10 cellular contexts compared by ENCODE assay signal in the genomic region with DNA sequence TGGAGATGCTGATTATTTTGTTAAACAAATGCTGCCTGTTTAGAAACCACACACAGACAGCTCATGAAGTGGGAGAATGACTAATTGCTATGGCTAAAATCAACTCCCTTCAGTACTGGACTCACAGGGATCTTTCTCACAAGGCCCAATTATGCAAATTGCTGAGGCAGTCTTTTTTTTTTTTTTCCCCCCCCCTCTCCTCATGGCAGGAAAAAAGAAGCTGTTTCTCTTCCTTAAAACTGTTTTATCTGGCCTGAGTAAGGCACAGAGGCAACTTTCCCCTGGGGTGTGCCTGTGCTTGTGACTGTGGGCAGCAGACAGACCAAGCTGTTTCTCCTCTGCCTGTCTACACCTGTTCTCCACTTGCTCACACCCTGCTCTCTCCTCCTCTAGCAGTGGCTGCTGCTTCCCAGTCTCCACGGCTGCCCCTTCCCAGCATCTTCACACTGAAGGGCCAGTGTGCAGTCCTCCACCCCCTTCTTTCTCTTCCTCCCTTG.
A peak's percentile ranks its signal among the peaks of the same experiment; 100 is the strongest.
DNase-seq lines count a peak whose midpoint lies in the region; ATAC-seq and TF ChIP-seq lines count a peak whose summit lies in the region.
"Had no signal": no experiment of that assay in that cellular context is flagged by ENCODE, and none has a peak within 500 bp of the region (broad histone marks: within the 10 kb centered on the region; RNA-seq: fewer than 3 reads in every experiment).

No MANE protein-coding gene starts in this region.

- H3K27me3 ChIP-seq in neural progenitor cell, result no peaks in the 10 kb centered on the region

- H3K36me3 ChIP-seq in neural progenitor cell, result no peaks in the 10 kb centered on the region

- H3K27me3 Mint-ChIP-seq in activated CD4-positive, alpha-beta memory T cell treated with anti-CD3 and anti-CD28 coated beads, Interleukin-2, amount 10 ng/mL, durations not matched to agents 7 days and 5 days, result peaks cover 41% of the 10 kb centered on the region
- H3K27me3 Mint-ChIP-seq in activated CD4-positive, alpha-beta memory T cell treated with anti-CD3 and anti-CD28 coated beads for 36 hours, result peaks cover 39% of the 10 kb centered on the region
- no peaks in the 10 kb centered on the region for H3K27me3 Mint-ChIP-seq in brain
- H3K27me3 Mint-ChIP-seq in neural progenitor cell (ENCODE audit: insufficient read depth, low read depth), result peaks cover 6% of the 10 kb centered on the region

- H3F3A ChIP-seq in neural progenitor cell (ENCODE audit: low read depth), result no peaks in the 10 kb centered on the region

- no peak overlapping the region for H3K27ac ChIP-seq in neural progenitor cell
- H3K27ac ChIP-seq: VCaP had no signal

- peaks cover 20% of the 10 kb centered on the region for H3K4me1 ChIP-seq in neural progenitor cell

- peaks cover 2% of the 10 kb centered on the region for H3K9me3 Mint-ChIP-seq in activated CD4-positive, alpha-beta memory T cell treated with anti-CD3 and anti-CD28 coated beads, Interleukin-2, amount 10 ng/mL, durations not matched to agents 7 days and 5 days
- H3K9me3 Mint-ChIP-seq in activated CD4-positive, alpha-beta memory T cell treated with anti-CD3 and anti-CD28 coated beads for 36 hours, result no peaks in the 10 kb centered on the region
- H3K9me3 Mint-ChIP-seq in brain (peaks cover 0 to 6% (median 0%) of the 10 kb centered on the region in 5 experiments), neural progenitor cell (no peaks in the 10 kb centered on the region)
- H3K9me3 Mint-ChIP-seq: nephron had no signal

- POLR2A ChIA-PET in activated CD4-positive, alpha-beta memory T cell treated with anti-CD3 and anti-CD28 coated beads, Interleukin-2, amount 10 ng/mL, durations not matched to agents 7 days and 5 days (lab: Charles Lee), result interaction anchor here (1.2 to 6.0 kb wide), 3 partner anchors 107 to 161 kb away, joined by 3 to 48 read pairs (median 16); partner anchors contain the start of gene IL6
- POLR2A ChIA-PET in activated CD4-positive, alpha-beta memory T cell treated with anti-CD3 and anti-CD28 coated beads for 36 hours (lab: Charles Lee), result interaction anchor here (0.6 to 0.7 kb wide), 3 partner anchors 75 to 510 kb away, joined by 4 read pairs; no protein-coding TSS in a partner anchor

- TF ChIP-seq CTCF in brain (conservative IDR thresholded peaks at IDR 0.05) (no peak), neural progenitor cell (IDR thresholded peaks at IDR 0.05) (no peak)

- H3K4me1 Mint-ChIP-seq in activated CD4-positive, alpha-beta memory T cell treated with anti-CD3 and anti-CD28 coated beads, Interleukin-2, amount 10 ng/mL, durations not matched to agents 7 days and 5 days, result peaks cover 54% of the 10 kb centered on the region
- peaks cover 51% of the 10 kb centered on the region for H3K4me1 Mint-ChIP-seq in activated CD4-positive, alpha-beta memory T cell treated with anti-CD3 and anti-CD28 coated beads for 36 hours (ENCODE audit: low read depth)
- H3K4me1 Mint-ChIP-seq in brain (peaks cover 60% of the 10 kb centered on the region), neural progenitor cell (peaks cover 29% of the 10 kb centered on the region)

- peak overlapping the region; percentile 64 for H3K27ac Mint-ChIP-seq in activated CD4-positive, alpha-beta memory T cell treated with anti-CD3 and anti-CD28 coated beads, Interleukin-2, amount 10 ng/mL, durations not matched to agents 7 days and 5 days
- no peak overlapping the region for H3K27ac Mint-ChIP-seq in activated CD4-positive, alpha-beta memory T cell treated with anti-CD3 and anti-CD28 coated beads for 36 hours
- H3K27ac Mint-ChIP-seq in brain (peak overlapping the region in 3 of 5 experiments; percentile 35 to 87 (median 87)), neural progenitor cell (peak overlapping the region; percentile 29)

- CTCF ChIA-PET in activated CD4-positive, alpha-beta memory T cell treated with anti-CD3 and anti-CD28 coated beads, Interleukin-2, amount 10 ng/mL, durations not matched to agents 7 days and 5 days (lab: Charles Lee), result interaction anchor here (0.7 to 11.7 kb wide), 4 partner anchors 62 to 218 kb away, joined by 3 to 379 read pairs (median 106); partner anchors contain the start of gene IL6
- CTCF ChIA-PET in activated CD4-positive, alpha-beta memory T cell treated with anti-CD3 and anti-CD28 coated beads for 36 hours (lab: Charles Lee), result interaction anchor here (0.6 to 14.0 kb wide), 4 partner anchors 85 to 218 kb away, joined by 4 to 540 read pairs (median 79); partner anchors contain the start of gene IL6

- H3K4me3 Mint-ChIP-seq in activated CD4-positive, alpha-beta memory T cell treated with anti-CD3 and anti-CD28 coated beads, Interleukin-2, amount 10 ng/mL, durations not matched to agents 7 days and 5 days, result peak overlapping the region; percentile 37
- H3K4me3 Mint-ChIP-seq in activated CD4-positive, alpha-beta memory T cell treated with anti-CD3 and anti-CD28 coated beads for 36 hours, result no peak overlapping the region
- H3K4me3 Mint-ChIP-seq in brain, result peak overlapping the region in 1 of 5 experiments; percentile 12
- H3K4me3 Mint-ChIP-seq in neural progenitor cell, result no peak overlapping the region

- no peak for ATAC-seq in GM21737 (IDR thresholded peaks at IDR 0.05; ENCODE audit: unreplicated experiment)

- no peak overlapping the region for H3K4me3 ChIP-seq in neural progenitor cell

- no peaks in the 10 kb centered on the region for H3K9me3 ChIP-seq in neural progenitor cell (ENCODE audit: low read depth)

- no peak overlapping the region for H3K4me2 ChIP-seq in neural progenitor cell

- intact Hi-C loops in activated CD4-positive, alpha-beta memory T cell treated with anti-CD3 and anti-CD28 coated beads for 36 hours (cut with micrococcal nuclease), result loop anchor here (1.0 to 2.0 kb wide), 2 partner anchors 75 to 319 kb away; no protein-coding TSS in a partner anchor

- no peak overlapping the region for H3K9ac ChIP-seq in neural progenitor cell

- no peaks in the 10 kb centered on the region for H3K79me2 ChIP-seq in neural progenitor cell (ENCODE audit: low read depth)

- H4K20me1 ChIP-seq in neural progenitor cell (ENCODE audit: low read depth), result no peaks in the 10 kb centered on the region

- no peak for DNase-seq in activated CD4-positive, alpha-beta memory T cell treated with anti-CD3 and anti-CD28 coated beads, Interleukin-2, amount 10 ng/mL, durations not matched to agents 7 days and 5 days
- DNase-seq in activated CD4-positive, alpha-beta memory T cell treated with anti-CD3 and anti-CD28 coated beads for 36 hours, result no peak
- DNase-seq in HS-5 (ENCODE audit: low read depth) (peak; percentile 65), neural progenitor cell (ENCODE audit: low spot score) (no peak), NCI-H82 treated with DMSO at 0.1 percent for 48 hours (lab: John Stamatoyannopoulos, UW; ENCODE audit: unreplicated experiment) (no peak), NCI-H1436 (lab: John Stamatoyannopoulos, UW) (no peak)

- H3K36me3 Mint-ChIP-seq in activated CD4-positive, alpha-beta memory T cell treated with anti-CD3 and anti-CD28 coated beads, Interleukin-2, amount 10 ng/mL, durations not matched to agents 7 days and 5 days (ENCODE audit: low read depth), result peaks cover 8% of the 10 kb centered on the region
- H3K36me3 Mint-ChIP-seq in activated CD4-positive, alpha-beta memory T cell treated with anti-CD3 and anti-CD28 coated beads for 36 hours, result no peaks in the 10 kb centered on the region
- H3K36me3 Mint-ChIP-seq in brain, result no peaks in the 10 kb centered on the region
- no peaks in the 10 kb centered on the region for H3K36me3 Mint-ChIP-seq in neural progenitor cell

- H2AFZ ChIP-seq in neural progenitor cell (replicated peaks), result no peak overlapping the region
